Comparison of ENCODE assay signal across 24 cellular contexts in the genomic region with DNA sequence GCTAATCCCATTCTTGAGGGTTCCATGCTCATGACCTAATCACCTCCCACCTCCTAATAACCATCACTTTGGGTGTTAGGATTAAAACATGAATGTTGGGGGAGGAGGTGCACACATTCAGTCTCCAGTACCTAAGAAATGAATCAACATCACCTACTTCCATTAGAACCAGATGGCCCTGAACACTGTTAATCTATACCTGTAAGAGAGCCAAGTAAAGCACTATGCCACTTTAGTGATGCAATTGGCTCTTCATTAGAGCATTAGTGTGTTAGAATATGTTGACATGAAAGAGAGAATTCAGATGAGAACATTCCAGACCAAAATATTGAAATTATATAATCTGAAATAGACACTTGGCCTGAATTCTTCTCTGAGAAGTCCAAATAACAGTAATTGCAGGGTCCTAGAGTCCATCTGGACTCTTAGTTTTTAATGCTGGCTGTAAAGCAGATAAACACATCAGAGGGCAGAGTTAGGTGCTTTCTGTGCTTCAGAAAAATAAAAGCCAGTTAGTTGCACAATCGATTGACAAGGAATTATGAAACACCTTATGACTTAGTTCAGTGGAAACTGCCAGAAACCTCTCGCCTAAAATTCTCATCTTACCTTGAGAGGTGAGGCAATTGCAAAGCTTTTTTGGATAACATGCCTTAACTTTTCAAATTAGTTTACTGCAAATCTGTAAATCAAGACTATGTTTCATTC.
DNase-seq lines count a peak whose midpoint lies in the region; ATAC-seq, FAIRE-seq and TF ChIP-seq lines count a peak whose summit lies in the region.
"Had no signal": no experiment of that assay in that cellular context is flagged by ENCODE, and none has a peak within 500 bp of the region (broad histone marks: within the 10 kb centered on the region; RNA-seq: fewer than 3 reads in every experiment).

No MANE protein-coding gene starts in this region.

- no peaks in the 10 kb centered on the region for H3K36me3 ChIP-seq in IMR-90 (ENCODE audit: control insufficient read depth, insufficient read depth, low read length)

- TF ChIP-seq CTCF in IMR-90 (conservative IDR thresholded peaks at IDR 0.05; ENCODE audit: low read depth, low read length) (no peak), GM10266 (IDR thresholded peaks at IDR 0.05; ENCODE audit: control insufficient read depth, insufficient read depth, low read depth, missing control alignments) (no peak)

- no peaks in the 10 kb centered on the region for H3K79me1 ChIP-seq in IMR-90 (ENCODE audit: low read depth in 1 of 2, low read length in 2 of 2)

- intact Hi-C loops in IMR-90 (cut with micrococcal nuclease), result no loop called here

- no peak for TF ChIP-seq RAD21 in IMR-90 (IDR thresholded peaks at IDR 0.05; ENCODE audit: low read length)

- H3K14ac ChIP-seq in IMR-90 (replicated peaks; ENCODE audit: low read depth, low read length), result no peak overlapping the region

- H2AK9ac ChIP-seq in IMR-90 (replicated peaks; ENCODE audit: low read depth, low read length, poor library complexity), result no peak overlapping the region

- dilution Hi-C loops in IMR-90 (cut with HindIII; ENCODE audit: low sequenced_read_pairs, unreplicated experiment), result no loop called here

- no peak for FAIRE-seq in GM12891 (lab: Jason Lieb, UNC)
- FAIRE-seq: GM12878 had no signal

- H3K23ac ChIP-seq in IMR-90 (ENCODE audit: low read depth, low read length), result no peak overlapping the region

- no peak overlapping the region for H3K56ac ChIP-seq in IMR-90 (ENCODE audit: extremely low read depth, insufficient read depth, low read length)

- no peak for TF ChIP-seq POLR2A in IMR-90 (IDR thresholded peaks at IDR 0.05; ENCODE audit: low read depth, low read length)
- TF ChIP-seq POLR2A in GM12891 (IDR thresholded peaks at IDR 0.05; ENCODE audit: low read depth, low read length), result no peak

- no peak overlapping the region for H2AK5ac ChIP-seq in IMR-90 (ENCODE audit: low read depth, low read length)

- in situ Hi-C loops in IMR-90 (cut with MboI; ENCODE audit: low sequenced_read_pairs), result no loop called here

- no peaks in the 10 kb centered on the region; the same call in 1 of the 2 replicates for H3K27me3 ChIP-seq in IMR-90 (ENCODE audit: control insufficient read depth, insufficient read depth, low read length)

- WGBS in IMR-90 (ENCODE audit: extremely low coverage in 2 of 2, insufficient read length in 1 of 2), 2 experiments, result 100% methylated on average over 1 of the region's 2 CpGs; no CpG with 5 or more reads in 1 of the 2 experiments

- H4K5ac ChIP-seq in IMR-90 (ENCODE audit: low read depth, low read length), result no peak overlapping the region

- H4K8ac ChIP-seq in IMR-90 (ENCODE audit: low read depth in 2 of 2, low read length in 2 of 2), result no peak overlapping the region

- CTCF ChIA-PET in IMR-90 (lab: Yijun Ruan, JAX), result no interaction called here

- no peaks in the 10 kb centered on the region for H3K9me1 ChIP-seq in IMR-90 (ENCODE audit: insufficient read depth, low read length)

- H3K4me1 ChIP-seq in IMR-90 (ENCODE audit: control insufficient read depth, insufficient read depth, low read length), result peaks cover 5% of the 10 kb centered on the region

- no peak for DNase-seq in IMR-90
- DNase-seq in NCI-H226, result peak; percentile 3
- DNase-seq in amniotic epithelial cell (ENCODE audit: low read depth), result peak; percentile 47
- peak; percentile 43 for DNase-seq in iris pigment epithelial cell (ENCODE audit: low read depth)
- DNase-seq in GM12891 (ENCODE audit: insufficient read length, low spot score), result no peak
- no peak for DNase-seq in GM10266 (ENCODE audit: extremely low spot score)
- DNase-seq: ACHN, AML-193, DMS153, GF-D8, GOT3, KBM-7, NCI-H1105 treated with DMSO at 0.1 percent for 48 hours, NCI-H187, NCI-H510A, NCI-H774, PC-9, SIG-M5, T-helper 1 cell had no signal

- no peak overlapping the region for H2AFZ ChIP-seq in IMR-90 (replicated peaks; ENCODE audit: low read length, poor library complexity)
- H2AFZ ChIP-seq: PC-9 had no signal

- H3K18ac ChIP-seq in IMR-90 (ENCODE audit: low read depth, low read length), result no peak overlapping the region

- no peak overlapping the region for H3K4me3 ChIP-seq in IMR-90 (ENCODE audit: insufficient read depth, low read depth, low read length)
- H3K4me3 ChIP-seq: GM12878, PC-9 had no signal

- H3K4me2 ChIP-seq in IMR-90 (ENCODE audit: low read depth, low read length), result no peak overlapping the region
- H3K4me2 ChIP-seq: PC-9 had no signal

- ATAC-seq in IMR-90 (ENCODE audit: low read depth) (no peak), GM19328 (IDR thresholded peaks at IDR 0.05; ENCODE audit: unreplicated experiment) (no peak)
- ATAC-seq: GM12878, SK-N-SH treated with all-trans-retinoic acid at 6 μM for 48 hours had no signal

- no peaks in the 10 kb centered on the region for H4K20me1 ChIP-seq in IMR-90 (ENCODE audit: insufficient read depth, low read length)

- no peak overlapping the region for H2BK120ac ChIP-seq in IMR-90 (ENCODE audit: low read depth, low read length)

- H4K91ac ChIP-seq in IMR-90 (ENCODE audit: insufficient read depth, low read depth, low read length), result no peak overlapping the region

- POLR2A ChIA-PET in IMR-90 (lab: Charles Lee; ENCODE audit: unreplicated experiment), result no interaction called here

- no peak overlapping the region for H3K27ac ChIP-seq in IMR-90 (ENCODE audit: insufficient read depth, low read length)
- H3K27ac ChIP-seq: C4-2B, PC-9, RWPE1 had no signal

- no peak overlapping the region for H2BK5ac ChIP-seq in IMR-90 (ENCODE audit: low read depth, low read length, poor library complexity, severe bottlenecking)

- no peaks in the 10 kb centered on the region for H3K9me3 ChIP-seq in IMR-90 (ENCODE audit: control insufficient read depth, insufficient read depth, low read length)

- H2BK15ac ChIP-seq in IMR-90 (ENCODE audit: low read depth, low read length), result no peak overlapping the region

- no peak overlapping the region for H3K9ac ChIP-seq in IMR-90 (ENCODE audit: low read depth, low read length)

- BruUV-seq in IMR-90 (replicated peaks; lab: Mats Ljungman, UMichigan), result no TSS peak

- no peak overlapping the region for H3K4ac ChIP-seq in IMR-90 (ENCODE audit: low read depth, low read length)

- peak overlapping the region; percentile 26; the same call in 1 of the 2 replicates for H2BK20ac ChIP-seq in IMR-90 (ENCODE audit: low read depth, low read length)

TF ChIP-seq in IMR-90, 13 proteins besides CTCF, POLR2A, EP300 and RAD21:
- TF ChIP-seq CEBPB (IDR thresholded peaks at IDR 0.05; ENCODE audit: low read depth, low read length) (peak; percentile 52), SMC3 (IDR thresholded peaks at IDR 0.05; ENCODE audit: low read depth, low read length) (no peak), BHLHE40 (IDR thresholded peaks at IDR 0.05; ENCODE audit: low read depth, low read length) (no peak), MXI1 (IDR thresholded peaks at IDR 0.05; ENCODE audit: borderline replicate concordance, low read depth, low read length) (no peak), ELK1 (IDR thresholded peaks at IDR 0.05; ENCODE audit: borderline replicate concordance, low read depth, low read length) (no peak)

TF ChIP-seq in GM12891, 5 proteins besides CTCF, POLR2A, EP300 and RAD21:
- TF ChIP-seq SPI1 (IDR thresholded peaks at IDR 0.05; ENCODE audit: low read depth, low read length) (no peak), POU2F2 (IDR thresholded peaks at IDR 0.05; ENCODE audit: low read depth, low read length) (no peak), POLR2AphosphoS5 (IDR thresholded peaks at IDR 0.05; ENCODE audit: low read depth, low read length) (no peak), PAX5 (IDR thresholded peaks at IDR 0.05; ENCODE audit: insufficient read depth, low read length, severe bottlenecking) (no peak), TAF1 (IDR thresholded peaks at IDR 0.05; ENCODE audit: low read depth, low read length) (no peak)

Comparison
In these comparisons a context has a peak if more than half of its experiments do, and no peak if none do; other contexts are left out.
1. DNase-seq: peak in NCI-H226 (single experiment), amniotic epithelial cell (single experiment) and iris pigment epithelial cell (single experiment); none in IMR-90 (single experiment), GM12891 (single experiment) and GM10266 (single experiment).